ENCODE assay signal across 8 cellular contexts in genomic region chr9:127903557-127904475, GRCh38. TPM values are rescaled to one million over a fixed set of nuclear protein-coding genes. Genes with fewer than 3 reads are reported as not detected.
DNase-seq lines count a peak whose midpoint lies in the region; ATAC-seq and TF ChIP-seq lines count a peak whose summit lies in the region.

No MANE protein-coding gene starts in this region.

- H3K27me3 Mint-ChIP-seq in brain (no peaks in the 10 kb centered on the region), mesothelial cell of epicardium (ENCODE audit: low read depth) (no peaks in the 10 kb centered on the region)

- H3K4me1 Mint-ChIP-seq in brain (peaks cover 40% of the 10 kb centered on the region), mesothelial cell of epicardium (peaks cover 31% of the 10 kb centered on the region)

- H3K4me3 Mint-ChIP-seq in brain (peak overlapping the region in 2 of 5 experiments; percentile 7 to 71), mesothelial cell of epicardium (peak overlapping the region; percentile 44)

- H3K9me3 Mint-ChIP-seq in brain (no peaks in the 10 kb centered on the region), mesothelial cell of epicardium (no peaks in the 10 kb centered on the region)

- H3K36me3 Mint-ChIP-seq in brain (no peaks in the 10 kb centered on the region), mesothelial cell of epicardium (no peaks in the 10 kb centered on the region)

- ATAC-seq in GM21786 (IDR thresholded peaks at IDR 0.05; ENCODE audit: unreplicated experiment) (peak; percentile 27), SK-N-SH treated with all-trans-retinoic acid at 6 μM for 48 hours (no peak), GM18517 (IDR thresholded peaks at IDR 0.05; ENCODE audit: unreplicated experiment) (no peak)

- peak; percentile 48 for DNase-seq in T follicular helper cell (ENCODE audit: low read depth)
- no peak for DNase-seq in mesothelial cell of epicardium (ENCODE audit: low spot score in 2 of 2, unreplicated experiment in 2 of 2)
- DNase-seq in stimulated activated naive CD4-positive, alpha-beta T cell (lab: John Stamatoyannopoulos, UW), result peak in 4 of 6 experiments; percentile 33 to 70 (median 46)
- DNase-seq in MV-4-11 (lab: John Stamatoyannopoulos, UW), result no peak

- peak overlapping the region in 4 of 5 experiments; percentile 78 to 92 (median 84) for H3K27ac Mint-ChIP-seq in brain
- peak overlapping the region; percentile 95 for H3K27ac Mint-ChIP-seq in mesothelial cell of epicardium

- TF ChIP-seq CTCF in brain (conservative IDR thresholded peaks at IDR 0.05), result no peak
- TF ChIP-seq CTCF in mesothelial cell of epicardium (IDR thresholded peaks at IDR 0.05; ENCODE audit: unreplicated experiment), result no peak

TF ChIP-seq in SK-N-SH treated with all-trans-retinoic acid at 6 μM for 48 hours, 23 proteins besides CTCF, POLR2A, EP300 and RAD21:
- TF ChIP-seq TSHZ2 (CRISPR knock-in tag; IDR thresholded peaks at IDR 0.05) (no peak), ISL1 (CRISPR knock-in tag; IDR thresholded peaks at IDR 0.05) (no peak), ZNF565 (CRISPR knock-in tag; conservative IDR thresholded peaks at IDR 0.05; ENCODE audit: low read depth) (no peak), CSDC2 (CRISPR knock-in tag; IDR thresholded peaks at IDR 0.05) (no peak), PPARA (CRISPR knock-in tag; IDR thresholded peaks at IDR 0.05; ENCODE audit: borderline replicate concordance) (no peak), RARB (CRISPR knock-in tag; IDR thresholded peaks at IDR 0.05) (no peak), ZNF8 (CRISPR knock-in tag; IDR thresholded peaks at IDR 0.05) (no peak), OSR1 (CRISPR knock-in tag; IDR thresholded peaks at IDR 0.05) (no peak), GLIS3 (CRISPR knock-in tag; IDR thresholded peaks at IDR 0.05) (no peak), CREB5 (CRISPR knock-in tag; IDR thresholded peaks at IDR 0.05; ENCODE audit: low read depth) (no peak), ARNTL (CRISPR knock-in tag; IDR thresholded peaks at IDR 0.05; ENCODE audit: borderline replicate concordance, low read depth) (no peak), CSRNP3 (CRISPR knock-in tag; IDR thresholded peaks at IDR 0.05) (no peak), ZNF70 (CRISPR knock-in tag; IDR thresholded peaks at IDR 0.05) (no peak), ZC3H10 (CRISPR knock-in tag; IDR thresholded peaks at IDR 0.05) (no peak), TOX (CRISPR knock-in tag; IDR thresholded peaks at IDR 0.05; ENCODE audit: borderline replicate concordance) (no peak), POU6F1 (CRISPR knock-in tag; IDR thresholded peaks at IDR 0.05; ENCODE audit: borderline replicate concordance, low read depth) (no peak), BACH2 (CRISPR knock-in tag; IDR thresholded peaks at IDR 0.05; ENCODE audit: borderline replicate concordance) (no peak), ESRRG (CRISPR knock-in tag; IDR thresholded peaks at IDR 0.05) (no peak)
TF ChIP-seq in SK-N-SH treated with all-trans-retinoic acid at 6 μM for 48 hours: peak in this region for 0.

RNA-seq across cellular contexts. Expression of gene ST6GALNAC6, which starts 4.4 kb away (rescaled TPM):
- polyA plus RNA-seq in brain (ENCODE audit: insufficient read depth, low read depth, low replicate concordance), result 83.6 TPM
- 34.2 to 37.5 TPM (median 36.2 TPM) in 3 replicates for total RNA-seq in mesothelial cell of epicardium

RNA-seq across cellular contexts. Expression of gene ST6GALNAC4, which starts 13.0 kb away (rescaled TPM):
- 19.2 TPM for polyA plus RNA-seq in brain (ENCODE audit: insufficient read depth, low read depth, low replicate concordance)
- total RNA-seq in mesothelial cell of epicardium, result 14.5 to 16.1 TPM (median 15.8 TPM) in 3 replicates

RNA-seq across cellular contexts. Expression of gene AK1, which starts 26.3 kb away (rescaled TPM):
- 245 TPM for polyA plus RNA-seq in brain (ENCODE audit: insufficient read depth, low read depth, low replicate concordance)
- 34.4 to 39.4 TPM (median 38.5 TPM) in 3 replicates for total RNA-seq in mesothelial cell of epicardium

RNA-seq across cellular contexts. Expression of gene PIP5KL1, which starts 26.8 kb away (rescaled TPM):
- polyA plus RNA-seq in brain (ENCODE audit: insufficient read depth, low read depth, low replicate concordance), result 2.4 TPM
- 7.6 to 9.0 TPM (median 8.2 TPM) in 3 replicates for total RNA-seq in mesothelial cell of epicardium

RNA-seq across cellular contexts. Expression of gene DPM2, which starts 33.8 kb away (rescaled TPM):
- 144 TPM for polyA plus RNA-seq in brain (ENCODE audit: insufficient read depth, low read depth, low replicate concordance)
- total RNA-seq in mesothelial cell of epicardium, result 36.8 to 37.5 TPM (median 36.9 TPM) in 3 replicates

Comparison
In these comparisons a context has a peak if more than half of its experiments do, and no peak if none do; other contexts are left out.
1. DNase-seq: peak in T follicular helper cell (single experiment) and stimulated activated naive CD4-positive, alpha-beta T cell (4 of 6); none in mesothelial cell of epicardium (0 of 2) and MV-4-11 (single experiment).